ENCODE assay signal across 8 cellular contexts in the genomic region with DNA sequence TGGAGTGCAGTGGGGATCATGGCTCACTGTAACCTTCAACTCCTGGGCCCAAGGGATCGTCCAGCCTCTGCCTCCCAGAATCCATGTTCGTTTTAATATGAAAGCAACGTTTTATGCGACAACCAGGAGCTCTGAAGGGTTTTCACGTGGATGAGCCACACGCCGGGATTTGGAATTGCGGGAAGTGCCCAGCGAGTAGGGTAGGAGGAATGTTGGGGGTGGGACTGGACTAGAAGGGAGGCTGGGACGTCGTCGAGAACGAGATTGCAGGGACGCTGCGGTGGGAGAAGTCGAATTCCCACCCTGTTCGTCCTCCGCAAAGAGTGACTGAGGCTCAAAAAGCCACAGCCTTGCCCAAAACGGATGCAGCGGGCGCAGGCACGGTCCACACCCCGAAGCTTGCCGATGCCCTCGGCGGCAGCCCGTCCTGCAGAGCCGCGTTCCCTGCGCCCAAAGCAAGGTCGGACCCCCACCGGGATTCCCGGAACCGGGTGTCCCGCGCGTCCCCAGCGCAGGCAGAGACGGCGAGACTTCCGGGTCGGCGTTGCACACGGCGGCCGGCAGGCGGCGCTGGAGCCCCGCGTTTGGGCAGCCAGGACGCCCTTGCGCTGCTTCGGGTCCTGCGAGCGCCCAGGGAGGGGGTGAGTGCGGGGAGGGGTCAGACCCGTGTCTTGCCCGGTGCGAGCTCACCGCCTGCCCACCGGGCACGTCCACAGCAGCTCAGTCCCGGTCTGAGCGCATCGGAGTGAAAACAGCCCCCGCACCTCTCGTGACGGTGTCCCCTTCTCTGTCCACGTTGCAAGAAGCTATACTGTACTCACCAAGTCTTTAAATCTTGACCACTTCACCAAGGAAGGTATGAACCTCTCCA.
DNase-seq lines count a peak whose midpoint lies in the region; ATAC-seq and TF ChIP-seq lines count a peak whose summit lies in the region.

No MANE protein-coding gene starts in this region.

- intact Hi-C loops in lower leg skin (cut with DNase I; ENCODE audit: low total_unique reads), result loop anchor here (5.0 to 10.0 kb wide), 2 partner anchors 123 to 1915 kb away; a partner anchor contains a TSS

- TF ChIP-seq CTCF in AG04450 (IDR thresholded peaks at IDR 0.05; ENCODE audit: low read depth, low read length), result peak; percentile 93
- TF ChIP-seq CTCF in lower leg skin (IDR thresholded peaks at IDR 0.05), result peak in 1 of 3 donors; percentile 85

- ATAC-seq in HG03103 (IDR thresholded peaks at IDR 0.05; ENCODE audit: low read depth, unreplicated experiment), result peak; percentile 72

- no peaks in the 10 kb centered on the region for H3K27me3 ChIP-seq in AG04450 (ENCODE audit: control insufficient read depth, insufficient read depth, low read length)

- no peaks in the 10 kb centered on the region for H3K9me3 ChIP-seq in AG04450 (ENCODE audit: control insufficient read depth, insufficient read depth, low read length)

- DNase-seq in AG04450 (ENCODE audit: low read depth, low spot score) (peak; percentile 20), NCI-H446 treated with DMSO at 0.1 percent for 48 hours (lab: John Stamatoyannopoulos, UW) (peak; percentile 7), dermis microvascular lymphatic vessel endothelial cell (ENCODE audit: low read depth in 2 of 2) (peak; percentile 22 to 59), lower leg skin (ENCODE audit: low spot score in 2 of 2) (peak; percentile 56 to 94)
- peak; percentile 66 to 72 for DNase-seq in activated CD4-positive, alpha-beta T cell treated with anti-CD3 and anti-CD28 coated beads, Interleukin-2, amount 50 U/mL, for 24 hours (ENCODE audit: low read depth in 1 of 2, low spot score in 1 of 2)
- DNase-seq in stimulated activated CD4-positive, alpha-beta T cell treated with anti-CD3 and anti-CD28 coated beads, Interleukin-4, amount 100 ng/mL, for 48 hours (ENCODE audit: low read depth in 2 of 2), result peak; percentile 70 to 72

- peak overlapping the region; percentile 31 for H3K27ac ChIP-seq in AG04450 (ENCODE audit: low read depth, low read length)

- TF ChIP-seq POLR2A in GM18526 (IDR thresholded peaks at IDR 0.05; ENCODE audit: extremely low read depth, insufficient read length) (peak; percentile 54), lower leg skin (IDR thresholded peaks at IDR 0.05) (no peak)

- 2% methylated on average over 30 to 38 of the region's 69 CpGs for WGBS in lower leg skin, 2 donors

- POLR2A ChIA-PET in AG04450 (lab: Yijun Ruan, JAX), result interaction anchor here (0.6 to 1.2 kb wide), 3 partner anchors 123 to 128 kb away, joined by 3 to 5 read pairs (median 3); a partner anchor contains a TSS

- CTCF ChIA-PET in AG04450 (lab: Charles Lee), result interaction anchor here (0.6 to 8.5 kb wide), 54 partner anchors 9 to 1914 kb away, joined by 3 to 315 read pairs (median 4); a partner anchor contains a TSS

- peak overlapping the region; percentile 93 for H3K4me3 ChIP-seq in AG04450 (ENCODE audit: low read depth, low read length)
- H3K4me3 ChIP-seq in lower leg skin (ENCODE audit: low read depth, poor library complexity, severe bottlenecking), result peak overlapping the region; percentile 28

Comparison
In these comparisons a context has a peak if more than half of its experiments do, and no peak if none do; other contexts are left out.
1. Peak in every context shown above with its lines: DNase-seq, ATAC-seq, H3K4me3 ChIP-seq and H3K27ac ChIP-seq.
2. DNase-seq: peak in every context shown above with its lines; median percentile 75 in lower leg skin; 71 in stimulated activated CD4-positive, alpha-beta T cell treated with anti-CD3 and anti-CD28 coated beads, Interleukin-4, amount 100 ng/mL, for 48 hours; 69 in activated CD4-positive, alpha-beta T cell treated with anti-CD3 and anti-CD28 coated beads, Interleukin-2, amount 50 U/mL, for 24 hours; 40 in dermis microvascular lymphatic vessel endothelial cell; 20 in AG04450; 7 in NCI-H446 treated with DMSO at 0.1 percent for 48 hours.